19 cellular contexts compared by ENCODE assay signal in genomic region chr20:50053790-50054547, GRCh38. TPM values are rescaled to one million over a fixed set of nuclear protein-coding genes. Genes with fewer than 3 reads are reported as not detected.
DNase-seq lines count a peak whose midpoint lies in the region; ATAC-seq and TF ChIP-seq lines count a peak whose summit lies in the region.
"Had no signal": no experiment of that assay in that cellular context is flagged by ENCODE, and none has a peak within 500 bp of the region (broad histone marks: within the 10 kb centered on the region; RNA-seq: fewer than 3 reads in every experiment).

No MANE protein-coding gene starts in this region.

- H3K9ac ChIP-seq in adipocyte (ENCODE audit: low read length), result peak overlapping the region; percentile 7

- DNase-seq in activated naive CD8-positive, alpha-beta T cell treated with anti-CD3 and anti-CD28 coated beads, Interleukin-2, amount 10 ng/mL, durations not matched to agents 7 days and 5 days, result no peak
- no peak for DNase-seq in activated naive CD8-positive, alpha-beta T cell treated with anti-CD3 and anti-CD28 coated beads for 36 hours
- DNase-seq in adipocyte (ENCODE audit: low read depth) (no peak), mucosa of descending colon (no peak), nucleus accumbens (lab: John Stamatoyannopoulos, UW) (no peak)
- DNase-seq in activated naive CD4-positive, alpha-beta T cell treated with anti-CD3 and anti-CD28 coated beads, Interleukin-2, amount 50 U/mL, for 16 hours, result no peak
- DNase-seq: activated CD4-positive, alpha-beta T cell treated with anti-CD3 and anti-CD28 coated beads for 4 hours; adrenal gland; CD8-positive, alpha-beta T cell; dermis blood vessel endothelial cell; NCI-H1105; NCI-H2227 treated with DMSO at 0.1 percent for 48 hours; stimulated activated CD4-positive, alpha-beta T cell treated with anti-CD3 and anti-CD28 coated beads, Interleukin-12 subunit alpha, Interleukin-12 subunit beta, amount 100 ng/mL, for 4 hours; SW 1271 had no signal

- peaks cover 7% of the 10 kb centered on the region for H3K4me1 Mint-ChIP-seq in activated naive CD8-positive, alpha-beta T cell treated with anti-CD3 and anti-CD28 coated beads, Interleukin-2, amount 10 ng/mL, durations not matched to agents 7 days and 5 days
- peaks cover under 1% of the 10 kb centered on the region for H3K4me1 Mint-ChIP-seq in activated naive CD8-positive, alpha-beta T cell treated with anti-CD3 and anti-CD28 coated beads for 36 hours

- H3K9me3 Mint-ChIP-seq in activated naive CD8-positive, alpha-beta T cell treated with anti-CD3 and anti-CD28 coated beads, Interleukin-2, amount 10 ng/mL, durations not matched to agents 7 days and 5 days, result no peaks in the 10 kb centered on the region
- H3K9me3 Mint-ChIP-seq in activated naive CD8-positive, alpha-beta T cell treated with anti-CD3 and anti-CD28 coated beads for 36 hours, result no peaks in the 10 kb centered on the region
- H3K9me3 Mint-ChIP-seq: activated T-helper 2 cell treated with anti-CD3 and anti-CD28 coated beads, Interferon-gamma antibody, Interleukin-2, Interleukin-4, amounts not matched to agents 10 μg/mL and 5 μg/mL and 100 μg/mL, durations not matched to agents 14 hours and 24 hours and 36 hours; CD8-positive, alpha-beta T cell; neural crest cell had no signal

- POLR2A ChIA-PET in activated naive CD8-positive, alpha-beta T cell treated with anti-CD3 and anti-CD28 coated beads, Interleukin-2, amount 10 ng/mL, durations not matched to agents 7 days and 5 days (lab: Charles Lee), result no interaction called here

- H3K4me1 ChIP-seq in adipocyte (ENCODE audit: control insufficient read depth, insufficient read depth, low read length) (peaks cover 16% of the 10 kb centered on the region), mucosa of descending colon (ENCODE audit: low read depth) (peaks cover 4% of the 10 kb centered on the region)
- H3K4me1 ChIP-seq: adrenal gland had no signal

- H3K4me3 ChIP-seq in adipocyte (ENCODE audit: low read length) (no peak overlapping the region), mucosa of descending colon (no peak overlapping the region)
- H3K4me3 ChIP-seq: adrenal gland, suprapubic skin had no signal

- peak overlapping the region; percentile 9 for H3K27ac Mint-ChIP-seq in activated naive CD8-positive, alpha-beta T cell treated with anti-CD3 and anti-CD28 coated beads, Interleukin-2, amount 10 ng/mL, durations not matched to agents 7 days and 5 days
- no peak overlapping the region for H3K27ac Mint-ChIP-seq in activated naive CD8-positive, alpha-beta T cell treated with anti-CD3 and anti-CD28 coated beads for 36 hours
- H3K27ac Mint-ChIP-seq: activated T-helper 2 cell treated with anti-CD3 and anti-CD28 coated beads, Interferon-gamma antibody, Interleukin-2, Interleukin-4, amounts not matched to agents 10 μg/mL and 5 μg/mL and 100 μg/mL, durations not matched to agents 14 hours and 24 hours and 36 hours; CD8-positive, alpha-beta T cell had no signal

- no peak for TF ChIP-seq CTCF in mucosa of descending colon (IDR thresholded peaks at IDR 0.05)

- H3K4me3 Mint-ChIP-seq in activated naive CD8-positive, alpha-beta T cell treated with anti-CD3 and anti-CD28 coated beads, Interleukin-2, amount 10 ng/mL, durations not matched to agents 7 days and 5 days, result no peak overlapping the region
- no peak overlapping the region for H3K4me3 Mint-ChIP-seq in activated naive CD8-positive, alpha-beta T cell treated with anti-CD3 and anti-CD28 coated beads for 36 hours
- H3K4me3 Mint-ChIP-seq: CD8-positive, alpha-beta T cell; neural crest cell had no signal

- peaks cover 9% of the 10 kb centered on the region for H3K27me3 Mint-ChIP-seq in activated naive CD8-positive, alpha-beta T cell treated with anti-CD3 and anti-CD28 coated beads, Interleukin-2, amount 10 ng/mL, durations not matched to agents 7 days and 5 days
- peaks cover 4% of the 10 kb centered on the region for H3K27me3 Mint-ChIP-seq in activated naive CD8-positive, alpha-beta T cell treated with anti-CD3 and anti-CD28 coated beads for 36 hours

- H3K27me3 ChIP-seq in adipocyte (replicated peaks; ENCODE audit: control insufficient read depth, insufficient read depth, low read length), result no peaks in the 10 kb centered on the region
- H3K27me3 ChIP-seq: adrenal gland, suprapubic skin had no signal

- no peak for ATAC-seq in activated naive CD8-positive, alpha-beta T cell treated with anti-CD3 and anti-CD28 coated beads, Interleukin-2, amount 10 ng/mL, durations not matched to agents 7 days and 5 days (ENCODE audit: low read depth)
- ATAC-seq in mucosa of descending colon, result peak; percentile 55
- no peak for ATAC-seq in GM21619 (IDR thresholded peaks at IDR 0.05; ENCODE audit: unreplicated experiment)
- ATAC-seq in HG02759 (IDR thresholded peaks at IDR 0.05; ENCODE audit: unreplicated experiment), result no peak
- ATAC-seq: CD8-positive, alpha-beta T cell had no signal

- H3K9me3 ChIP-seq in adipocyte (ENCODE audit: control insufficient read depth, low read length), result no peaks in the 10 kb centered on the region
- no peaks in the 10 kb centered on the region for H3K9me3 ChIP-seq in mucosa of descending colon
- H3K9me3 ChIP-seq: adrenal gland, suprapubic skin had no signal

- H3K36me3 ChIP-seq in adipocyte (ENCODE audit: control insufficient read depth, insufficient read depth, low read length, severe bottlenecking) (no peaks in the 10 kb centered on the region), mucosa of descending colon (ENCODE audit: low read depth) (no peaks in the 10 kb centered on the region)
- H3K36me3 ChIP-seq: adrenal gland, suprapubic skin had no signal

- no peaks in the 10 kb centered on the region for H3K36me3 Mint-ChIP-seq in activated naive CD8-positive, alpha-beta T cell treated with anti-CD3 and anti-CD28 coated beads, Interleukin-2, amount 10 ng/mL, durations not matched to agents 7 days and 5 days
- H3K36me3 Mint-ChIP-seq in activated naive CD8-positive, alpha-beta T cell treated with anti-CD3 and anti-CD28 coated beads for 36 hours, result no peaks in the 10 kb centered on the region
- H3K36me3 Mint-ChIP-seq: CD8-positive, alpha-beta T cell had no signal

- intact Hi-C loops in mucosa of descending colon (cut with DNase I, micrococcal nuclease), result no loop called here

RNA-seq across cellular contexts. Expression of gene UBE2V1, which starts 59.0 kb away (rescaled TPM):
- total RNA-seq in activated naive CD8-positive, alpha-beta T cell treated with anti-CD3 and anti-CD28 coated beads, Interleukin-2, amount 10 ng/mL, durations not matched to agents 7 days and 5 days, result 100 to 1,000 TPM; 124 to 140 TPM
- 100 to 1,000 TPM; 150 to 156 TPM for total RNA-seq in activated naive CD8-positive, alpha-beta T cell treated with anti-CD3 and anti-CD28 coated beads for 36 hours
- 10 to 100 TPM; 90.1 to 94.4 (median 94.1) TPM for total RNA-seq in mucosa of descending colon
